17 cellular contexts compared by ENCODE assay signal in genomic region chr4:81758865-81759264, GRCh38.
DNase-seq lines count a peak whose midpoint lies in the region; ATAC-seq and TF ChIP-seq lines count a peak whose summit lies in the region.
"Had no signal": no experiment of that assay in that cellular context is flagged by ENCODE, and none has a peak within 500 bp of the region (broad histone marks: within the 10 kb centered on the region; RNA-seq: fewer than 3 reads in every experiment).

No MANE protein-coding gene starts in this region.

- H3K4me3 Mint-ChIP-seq in neural progenitor cell = no peak overlapping the region
- H3K4me3 Mint-ChIP-seq: activated T-cell treated with anti-CD3 and anti-CD28 coated beads, Interleukin-2, amount 50 U/mL, for 24 hours; nephron had no signal

- H3K27ac Mint-ChIP-seq in neural progenitor cell = no peak overlapping the region
- H3K27ac Mint-ChIP-seq: activated T-cell treated with anti-CD3 and anti-CD28 coated beads, Interleukin-2, amount 50 U/mL, for 24 hours; nephron had no signal

- H3K27ac ChIP-seq in OCI-LY3 (ENCODE audit: low read length) = no peak overlapping the region
- no peak overlapping the region for H3K27ac ChIP-seq in neural progenitor cell
- H3K27ac ChIP-seq: psoas muscle, thoracic aorta had no signal

- no peak overlapping the region for H3K4me3 ChIP-seq in OCI-LY3 (ENCODE audit: low read length)
- H3K4me3 ChIP-seq in neural progenitor cell = no peak overlapping the region
- H3K4me3 ChIP-seq: psoas muscle, thoracic aorta had no signal

- H3K36me3 Mint-ChIP-seq in neural progenitor cell = no peaks in the 10 kb centered on the region

- H3K27me3 ChIP-seq in OCI-LY3 (ENCODE audit: low read depth, low read length) = no peaks in the 10 kb centered on the region
- no peaks in the 10 kb centered on the region for H3K27me3 ChIP-seq in neural progenitor cell

- H3K4me1 Mint-ChIP-seq in neural progenitor cell = no peaks in the 10 kb centered on the region
- H3K4me1 Mint-ChIP-seq: nephron had no signal

- no peaks in the 10 kb centered on the region for H3K36me3 ChIP-seq in OCI-LY3 (replicated peaks; ENCODE audit: low read depth, low read length)
- H3K36me3 ChIP-seq in neural progenitor cell = no peaks in the 10 kb centered on the region
- H3K36me3 ChIP-seq: thoracic aorta had no signal

- H3K4me2 ChIP-seq in OCI-LY3 (ENCODE audit: low read length) (peak overlapping the region; percentile 47), neural progenitor cell (no peak overlapping the region)

- H3K79me2 ChIP-seq in OCI-LY3 (ENCODE audit: low read length) (no peaks in the 10 kb centered on the region), neural progenitor cell (ENCODE audit: low read depth) (no peaks in the 10 kb centered on the region)

- H3K9me3 ChIP-seq in OCI-LY3 (ENCODE audit: insufficient read depth, low read length) = no peaks in the 10 kb centered on the region
- H3K9me3 ChIP-seq in neural progenitor cell (ENCODE audit: low read depth) = no peaks in the 10 kb centered on the region
- H3K9me3 ChIP-seq: psoas muscle, thoracic aorta had no signal

- no peak overlapping the region for H3K9ac ChIP-seq in OCI-LY3 (ENCODE audit: low read length)
- no peak overlapping the region for H3K9ac ChIP-seq in neural progenitor cell

- DNase-seq in neural progenitor cell (ENCODE audit: low spot score) (no peak), NCI-H2227 treated with DMSO at 0.1 percent for 48 hours (lab: John Stamatoyannopoulos, UW) (no peak), head of caudate nucleus (no peak), NCI-H146 (lab: John Stamatoyannopoulos, UW) (no peak)
- DNase-seq: activated naive CD4-positive, alpha-beta T cell treated with anti-CD3 and anti-CD28 coated beads, Interleukin-2, amount 50 U/mL, for 16 hours; activated T-cell treated with anti-CD3 and anti-CD28 coated beads, Interleukin-2, amount 50 U/mL, for 24 hours; hippocampal formation; NCI-H1930; NCI-H510A treated with DMSO at 0.1 percent for 48 hours; psoas muscle had no signal

- H3K4me1 ChIP-seq in OCI-LY3 (ENCODE audit: low read length) (peaks cover 21% of the 10 kb centered on the region), neural progenitor cell (peaks cover 3% of the 10 kb centered on the region)
- H3K4me1 ChIP-seq: psoas muscle had no signal

- H3K9me3 Mint-ChIP-seq in neural progenitor cell = no peaks in the 10 kb centered on the region
- H3K9me3 Mint-ChIP-seq: activated T-cell treated with anti-CD3 and anti-CD28 coated beads, Interleukin-2, amount 50 U/mL, for 24 hours; nephron had no signal

- H3F3A ChIP-seq in neural progenitor cell (ENCODE audit: low read depth) = no peaks in the 10 kb centered on the region

- peak; percentile 41 for ATAC-seq in GM18909 (IDR thresholded peaks at IDR 0.05; ENCODE audit: poor library complexity, unreplicated experiment)
- peak; percentile 58 for ATAC-seq in HG03025 (IDR thresholded peaks at IDR 0.05; ENCODE audit: low FRiP score, unreplicated experiment)
- no peak for ATAC-seq in HG03378 (IDR thresholded peaks at IDR 0.05; ENCODE audit: unreplicated experiment)
- ATAC-seq: Panc1, psoas muscle had no signal

- H4K20me1 ChIP-seq in OCI-LY3 (ENCODE audit: insufficient read depth, low read length) (no peaks in the 10 kb centered on the region), neural progenitor cell (ENCODE audit: low read depth) (no peaks in the 10 kb centered on the region)

- peaks cover 7% of the 10 kb centered on the region for H3K27me3 Mint-ChIP-seq in neural progenitor cell (ENCODE audit: insufficient read depth, low read depth)
- H3K27me3 Mint-ChIP-seq: activated T-cell treated with anti-CD3 and anti-CD28 coated beads, Interleukin-2, amount 50 U/mL, for 24 hours had no signal

- H2AFZ ChIP-seq in OCI-LY3 (ENCODE audit: low read depth, low read length) (no peak overlapping the region), neural progenitor cell (replicated peaks) (peak overlapping the region; percentile 14)

- TF ChIP-seq CTCF in OCI-LY3 (IDR thresholded peaks at IDR 0.05; ENCODE audit: low read depth, low read length) (no peak), neural progenitor cell (IDR thresholded peaks at IDR 0.05) (no peak)

- intact Hi-C loops in head of caudate nucleus (cut with DNase I) = no loop called here
